Comparison of ENCODE assay signal across 8 cellular contexts in genomic region chr6:139030539-139030938, GRCh38. TPM values are rescaled to one million over a fixed set of nuclear protein-coding genes. Genes with fewer than 3 reads are reported as not detected.
A peak's percentile ranks its signal among the peaks of the same experiment; 100 is the strongest.
DNase-seq lines count a peak whose midpoint lies in the region; ATAC-seq, FAIRE-seq and TF ChIP-seq lines count a peak whose summit lies in the region.

No MANE protein-coding gene starts in this region.

- peaks cover 11% of the 10 kb centered on the region for H4K20me1 ChIP-seq in osteoblast (ENCODE audit: insufficient read depth, low read length)

- no peak overlapping the region for H3K4me2 ChIP-seq in osteoblast (ENCODE audit: insufficient read depth, low read length)

- H3K4me3 ChIP-seq in HUES6 (ENCODE audit: low read depth, low read length) (peak overlapping the region; percentile 82), dorsolateral prefrontal cortex (peak overlapping the region in 37 of 59 donors; percentile 2 to 96 (median 85)), osteoblast (ENCODE audit: insufficient read depth, low read length) (no peak overlapping the region)

- H3K36me3 ChIP-seq in HUES6 (ENCODE audit: control insufficient read depth, insufficient read depth, low read length), result peaks cover 20% of the 10 kb centered on the region
- no peaks in the 10 kb centered on the region for H3K36me3 ChIP-seq in osteoblast (ENCODE audit: insufficient read depth, low read length)

- no peak overlapping the region for H2AFZ ChIP-seq in osteoblast (ENCODE audit: low read length)

- H3K4me1 ChIP-seq in HUES6 (ENCODE audit: control insufficient read depth, insufficient read depth, low read length) (peaks cover 29% of the 10 kb centered on the region), osteoblast (ENCODE audit: insufficient read depth, low read length) (peaks cover 18% of the 10 kb centered on the region)

- peaks cover 57% of the 10 kb centered on the region for H3K79me2 ChIP-seq in osteoblast (ENCODE audit: insufficient read depth, low read length)

- TF ChIP-seq CTCF in dorsolateral prefrontal cortex (IDR thresholded peaks at IDR 0.05 in 54 of 56, conservative IDR thresholded peaks at IDR 0.05 in 2 of 56; ENCODE audit: low read depth in 1 of 56, partially characterized antibody in 56 of 56), result no peak
- TF ChIP-seq CTCF in osteoblast (IDR thresholded peaks at IDR 0.05; ENCODE audit: extremely low read depth, low read depth, low read length), result no peak

- no peaks in the 10 kb centered on the region for H3K9me3 ChIP-seq in HUES6 (ENCODE audit: control insufficient read depth, insufficient read depth, low read depth, low read length)
- no peaks in the 10 kb centered on the region for H3K9me3 ChIP-seq in osteoblast (ENCODE audit: low read depth, low read length)

- ATAC-seq in GM18498 (IDR thresholded peaks at IDR 0.05; ENCODE audit: unreplicated experiment), result peak; percentile 58
- ATAC-seq in GM21526 (IDR thresholded peaks at IDR 0.05; ENCODE audit: low FRiP score, unreplicated experiment), result peak; percentile 54

- intact Hi-C loops in dorsolateral prefrontal cortex (cut with DNase I), result no loop called here

- H3K27me3 ChIP-seq in HUES6 (ENCODE audit: control insufficient read depth, insufficient read depth, low read length) (no peaks in the 10 kb centered on the region), dorsolateral prefrontal cortex (no peaks in the 10 kb centered on the region), osteoblast (ENCODE audit: insufficient read depth, low read length) (no peaks in the 10 kb centered on the region)

- H3K27ac ChIP-seq in HUES6 (ENCODE audit: low read depth, low read length) (no peak overlapping the region), dorsolateral prefrontal cortex (no peak overlapping the region), osteoblast (ENCODE audit: low read depth, low read length) (no peak overlapping the region)

- no peak for FAIRE-seq in RCC 7860 (lab: Jason Lieb, UNC)

- DNase-seq in dorsolateral prefrontal cortex (no peak), RCC 7860 (ENCODE audit: low spot score) (no peak), ureter (ENCODE audit: low spot score) (no peak), osteoblast (ENCODE audit: insufficient read length, low spot score, missing footprints) (no peak)
- DNase-seq in effector CD4-positive, alpha-beta T cell, result no peak

- H3K9ac ChIP-seq in HUES6 (ENCODE audit: low read length), result peak overlapping the region; percentile 91

RNA-seq across cellular contexts. Expression of gene ABRACL, which starts 2.0 kb away (rescaled TPM):
- total RNA-seq in dorsolateral prefrontal cortex, result 10 to 100 TPM in 101 of 120 experiments, 1 to 10 TPM in 19; 2.9 to 23.0 (median 14.4) TPM
- total RNA-seq in ureter, result 42.1 TPM
- 42.3 and 43.0 TPM in 2 replicates for total RNA-seq in osteoblast

RNA-seq across cellular contexts. Expression of gene REPS1, which starts 42.5 kb away (rescaled TPM):
- total RNA-seq in dorsolateral prefrontal cortex (100 to 1,000 TPM in 42 of 120 experiments, 10 to 100 TPM in 78; 61.3 to 151 (median 92.9) TPM), ureter (89.5 TPM), osteoblast (42.4 and 43.1 TPM in 2 replicates)
